ENCODE assay signal across 8 cellular contexts in genomic region chr1:22710688-22711024, GRCh38. TPM values are rescaled to one million over a fixed set of nuclear protein-coding genes. Genes with fewer than 3 reads are reported as not detected.
DNase-seq lines count a peak whose midpoint lies in the region; ATAC-seq and TF ChIP-seq lines count a peak whose summit lies in the region.

Gene EPHB2, plus strand, starts transcription at chr1:22710839. Its CDS starts 144 bp downstream, at chr1:22710983.

- H3K36me3 ChIP-seq in GM23248 (ENCODE audit: low read depth): no peaks in the 10 kb centered on the region
- H3K36me3 ChIP-seq in RWPE2 (ENCODE audit: low read depth): no peaks in the 10 kb centered on the region
- no peaks in the 10 kb centered on the region for H3K36me3 ChIP-seq in colonic mucosa
- H3K36me3 ChIP-seq in lower lobe of right lung: no peaks in the 10 kb centered on the region

- H3K27ac ChIP-seq in GM23248 (no peak within 1 kb of the TSS), RWPE2 (ENCODE audit: poor library complexity, severe bottlenecking) (peak within 1 kb of the TSS; percentile 47), colonic mucosa (peak within 1 kb of the TSS; percentile 51), lower lobe of right lung (no peak within 1 kb of the TSS)

- H3K4me2 ChIP-seq in GM23248 (ENCODE audit: unreplicated experiment): peak within 1 kb of the TSS; percentile 62

- WGBS in GM23248 (ENCODE audit: low coverage in 1 of 2, low lambda C conversion rate in 2 of 2, missing lambda C conversion rate in 2 of 2), 2 experiments: no CpG with 5 or more reads among the region's 55 CpGs

- no peak for TF ChIP-seq CTCF in AG10803 (conservative IDR thresholded peaks at IDR 0.05; ENCODE audit: low read length)
- no peak for TF ChIP-seq CTCF in RWPE2 (IDR thresholded peaks at IDR 0.05; ENCODE audit: poor library complexity, severe bottlenecking)
- no peak for TF ChIP-seq CTCF in colonic mucosa (IDR thresholded peaks at IDR 0.05)
- no peak for TF ChIP-seq CTCF in lower lobe of right lung (IDR thresholded peaks at IDR 0.05)
- no peak for TF ChIP-seq CTCF in GM10248 (IDR thresholded peaks at IDR 0.05; ENCODE audit: control extremely low read depth, extremely low read depth, low read depth, missing control alignments)

- in situ Hi-C loops in GM23248 (cut with MboI): no loop called here

- H3K9ac ChIP-seq in GM23248 (0 out of 2 replicates have a peak within 1 kb of the TSS, but pooled peaks have one; percentile 21), colonic mucosa (ENCODE audit: low read depth in 2 of 2, low read length in 2 of 2) (peak within 1 kb of the TSS; percentile 38 to 72)

- no peak for DNase-seq in AG10803 (ENCODE audit: low read depth)
- peak; percentile 75 for DNase-seq in GM23248
- DNase-seq in RWPE2 (ENCODE audit: low spot score): no peak
- DNase-seq in colonic mucosa: peak; percentile 63
- no peak for DNase-seq in lower lobe of right lung
- DNase-seq in stimulated activated naive CD8-positive, alpha-beta T cell treated with anti-CD3 and anti-CD28 coated beads, Interleukin-15, amount 100 ng/mL, for 72 hours: peak; percentile 36 to 57
- DNase-seq in NCI-H1048 (lab: John Stamatoyannopoulos, UW): no peak
- no peak for DNase-seq in GM10248 (ENCODE audit: extremely low spot score)

- H4K20me1 ChIP-seq in GM23248 (ENCODE audit: insufficient read depth): no peaks in the 10 kb centered on the region

- H3K9me3 ChIP-seq in GM23248 (ENCODE audit: low read depth): no peaks in the 10 kb centered on the region
- no peaks in the 10 kb centered on the region for H3K9me3 ChIP-seq in RWPE2 (ENCODE audit: severe bottlenecking)
- no peaks in the 10 kb centered on the region for H3K9me3 ChIP-seq in colonic mucosa
- H3K9me3 ChIP-seq in lower lobe of right lung: no peaks in the 10 kb centered on the region

- no peaks in the 10 kb centered on the region for H3K9me2 ChIP-seq in GM23248 (ENCODE audit: insufficient read depth)

- H3K79me2 ChIP-seq in GM23248 (ENCODE audit: insufficient read depth): no peaks in the 10 kb centered on the region

- H3F3A ChIP-seq in GM23248 (ENCODE audit: insufficient read depth): no peaks in the 10 kb centered on the region

- H3K4me1 Mint-ChIP-seq in stimulated activated naive CD8-positive, alpha-beta T cell treated with anti-CD3 and anti-CD28 coated beads, Interleukin-15, amount 100 ng/mL, for 72 hours: peaks cover 15% of the 10 kb centered on the region

- H3K9me3 Mint-ChIP-seq in stimulated activated naive CD8-positive, alpha-beta T cell treated with anti-CD3 and anti-CD28 coated beads, Interleukin-15, amount 100 ng/mL, for 72 hours: no peaks in the 10 kb centered on the region

- no peaks in the 10 kb centered on the region for H3K4me1 ChIP-seq in GM23248 (ENCODE audit: insufficient read depth)
- peaks cover 6% of the 10 kb centered on the region for H3K4me1 ChIP-seq in RWPE2 (ENCODE audit: insufficient read depth, poor library complexity, severe bottlenecking)
- peaks cover 11% of the 10 kb centered on the region for H3K4me1 ChIP-seq in colonic mucosa
- peaks cover 19% of the 10 kb centered on the region for H3K4me1 ChIP-seq in lower lobe of right lung

- peak within 1 kb of the TSS; percentile 53 to 73 for H3K4me3 Mint-ChIP-seq in stimulated activated naive CD8-positive, alpha-beta T cell treated with anti-CD3 and anti-CD28 coated beads, Interleukin-15, amount 100 ng/mL, for 72 hours

- POLR2A ChIA-PET in GM10248 (lab: Yijun Ruan, JAX): no interaction called here

- intact Hi-C loops in colonic mucosa (cut with DNase I): no loop called here
- intact Hi-C loops in lower lobe of right lung (cut with DNase I): no loop called here

- H3K4me3 ChIP-seq in AG10803 (ENCODE audit: low read length) (peak within 1 kb of the TSS; percentile 53), GM23248 (peak within 1 kb of the TSS; percentile 67), RWPE2 (ENCODE audit: severe bottlenecking) (peak within 1 kb of the TSS; percentile 60), colonic mucosa (peak within 1 kb of the TSS; percentile 65), lower lobe of right lung (peak within 1 kb of the TSS; percentile 56)

- H2AFZ ChIP-seq in GM23248: peak within 1 kb of the TSS; percentile 62

- H3K27me3 ChIP-seq in GM23248 (replicated peaks; ENCODE audit: insufficient read depth) (no peaks in the 10 kb centered on the region; the same call in 1 of the 2 replicates), RWPE2 (ENCODE audit: insufficient read depth, poor library complexity, severe bottlenecking) (no peaks in the 10 kb centered on the region), colonic mucosa (no peaks in the 10 kb centered on the region), lower lobe of right lung (ENCODE audit: low read depth) (peaks cover 34% of the 10 kb centered on the region)

- H3K27ac Mint-ChIP-seq in stimulated activated naive CD8-positive, alpha-beta T cell treated with anti-CD3 and anti-CD28 coated beads, Interleukin-15, amount 100 ng/mL, for 72 hours: no peak within 1 kb of the TSS

- CTCF ChIA-PET in GM10248 (lab: Yijun Ruan, JAX): no interaction called here

- peak; percentile 55 for ATAC-seq in RWPE2 (ENCODE audit: low read depth)
- ATAC-seq in lower lobe of right lung: peak; percentile 41 to 48
- peak; percentile 65 for ATAC-seq in stimulated activated naive CD8-positive, alpha-beta T cell treated with anti-CD3 and anti-CD28 coated beads, Interleukin-15, amount 100 ng/mL, for 72 hours

- peaks cover 74% of the 10 kb centered on the region for H3K27me3 Mint-ChIP-seq in stimulated activated naive CD8-positive, alpha-beta T cell treated with anti-CD3 and anti-CD28 coated beads, Interleukin-15, amount 100 ng/mL, for 72 hours

RNA-seq across cellular contexts. Expression of gene EPHB2, which starts in this region (rescaled TPM):
- 5.1 and 9.0 TPM in 2 replicates for total RNA-seq in GM23248 (2014; rRNA removed; shearing (Covaris generic))
- polyA plus RNA-seq in GM23248 (2016; fragmentation: Nextera tagmentation; extraction: Ambion mirVana): 1.0 and 2.0 TPM in 2 replicates
- total RNA-seq in colonic mucosa: 100 to 1,000 TPM in 1 of 2 donors, 10 to 100 TPM in 1; 71.9 to 150 TPM
- total RNA-seq in lower lobe of right lung: 5.0 TPM

Comparison
In these comparisons a context has a peak if more than half of its experiments do, and no peak if none do; other contexts are left out.
1. DNase-seq: peak in GM23248 (single experiment), colonic mucosa (single experiment) and stimulated activated naive CD8-positive, alpha-beta T cell treated with anti-CD3 and anti-CD28 coated beads, Interleukin-15, amount 100 ng/mL, for 72 hours (2 of 2); none in AG10803 (single experiment), RWPE2 (single experiment), lower lobe of right lung (single experiment), NCI-H1048 (single experiment) and GM10248 (single experiment).
2. H3K27ac ChIP-seq: peak in RWPE2 (single experiment) and colonic mucosa (single experiment); none in GM23248 (single experiment) and lower lobe of right lung (single experiment).
3. Peak in every context shown above with its lines, with median percentiles within 50 percentile points of each other: H3K4me3 ChIP-seq and ATAC-seq.